In genomic region chr14:99393059-99393655, GRCh38 we compare ENCODE assay signal across 8 cellular contexts.
DNase-seq lines count a peak whose midpoint lies in the region; ATAC-seq and TF ChIP-seq lines count a peak whose summit lies in the region.

No MANE protein-coding gene starts in this region.

- ATAC-seq in GM21529 (IDR thresholded peaks at IDR 0.05; ENCODE audit: unreplicated experiment) (peak; percentile 60), HG03378 (IDR thresholded peaks at IDR 0.05; ENCODE audit: unreplicated experiment) (no peak), HG03097 (IDR thresholded peaks at IDR 0.05; ENCODE audit: low FRiP score, unreplicated experiment) (no peak)

- no peak overlapping the region for H3K4me3 Mint-ChIP-seq in glutamatergic neuron (ENCODE audit: unreplicated experiment)

- H3K9me3 Mint-ChIP-seq in glutamatergic neuron (ENCODE audit: unreplicated experiment) = peaks cover 2% of the 10 kb centered on the region

- DNase-seq in Daoy (ENCODE audit: low read depth) (peak; percentile 53), NAMALWA (ENCODE audit: low spot score) (peak; percentile 47), activated T-cell treated with anti-CD3 and anti-CD28 coated beads for 48 hours (ENCODE audit: low read depth) (peak; percentile 27), glutamatergic neuron (peak; percentile 68)
- DNase-seq in stimulated activated CD4-positive, alpha-beta T cell treated with anti-CD3 and anti-CD28 coated beads, Interleukin-1b, Interleukin-23, amount 100 ng/mL, for 48 hours = peak; percentile 27

- H3K36me3 Mint-ChIP-seq in glutamatergic neuron (ENCODE audit: unreplicated experiment) = no peaks in the 10 kb centered on the region

- TF ChIP-seq CTCF in glutamatergic neuron (IDR thresholded peaks at IDR 0.05; ENCODE audit: partially characterized antibody, unreplicated experiment) = peak; percentile 74

- no peak overlapping the region for H3K27ac Mint-ChIP-seq in glutamatergic neuron (ENCODE audit: unreplicated experiment)

- H3K27me3 Mint-ChIP-seq in glutamatergic neuron (ENCODE audit: unreplicated experiment) = peaks cover 2% of the 10 kb centered on the region

- H3K4me1 Mint-ChIP-seq in glutamatergic neuron (ENCODE audit: low read depth, unreplicated experiment) = peaks cover 3% of the 10 kb centered on the region
